8 cellular contexts compared by ENCODE assay signal in the genomic region with DNA sequence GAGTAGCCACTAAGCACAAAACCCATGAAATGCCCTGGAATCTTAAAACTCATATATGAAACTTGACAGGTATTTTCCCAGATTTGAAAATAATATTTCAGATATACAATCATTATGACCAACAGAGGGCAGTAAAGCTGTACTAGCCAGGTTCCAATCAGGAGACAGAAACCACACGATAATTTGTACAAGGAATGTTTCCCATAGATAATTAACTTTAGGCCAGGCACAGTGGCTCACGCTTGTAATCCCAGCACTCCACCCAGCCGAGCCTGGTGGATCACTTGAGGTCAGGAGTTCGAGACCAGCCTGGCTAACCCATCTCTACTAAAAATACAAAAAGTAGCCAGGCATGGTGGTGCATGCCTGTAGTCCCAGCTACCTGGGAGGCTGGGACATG. TPM values are rescaled to one million over a fixed set of nuclear protein-coding genes. Genes with fewer than 3 reads are reported as not detected.
A peak's percentile ranks its signal among the peaks of the same experiment; 100 is the strongest.
DNase-seq lines count a peak whose midpoint lies in the region; ATAC-seq and TF ChIP-seq lines count a peak whose summit lies in the region.

No MANE protein-coding gene starts in this region.

- POLR2A ChIA-PET in BJ (lab: Charles Lee): no interaction called here

- ATAC-seq in RWPE2 (ENCODE audit: low read depth) (no peak), GM19324 (IDR thresholded peaks at IDR 0.05; ENCODE audit: low FRiP score, unreplicated experiment) (no peak)

- intact Hi-C loops in activated T-helper 1 cell treated with anti-CD3 and anti-CD28 coated beads, Interleukin-12 subunit alpha, Interleukin-12 subunit beta, Interleukin-2, Interleukin-4 antibody, amounts not matched to agents 30 ng/mL and 10 ng/mL and 1 ng/mL, durations not matched to agents 14 hours and 24 hours and 36 hours (cut with micrococcal nuclease): no loop called here
- intact Hi-C loops in activated CD4-positive, alpha-beta T cell treated with anti-CD3 and anti-CD28 coated beads, Interleukin-2, amount 10 ng/mL, durations not matched to agents 24 days and 14 days (cut with micrococcal nuclease): loop anchor here (1.0 kb wide), 1 partner anchor 40 kb away; no protein-coding TSS in a partner anchor

- peaks cover 4% of the 10 kb centered on the region for H3K9me3 Mint-ChIP-seq in activated T-helper 1 cell treated with anti-CD3 and anti-CD28 coated beads, Interleukin-12 subunit alpha, Interleukin-12 subunit beta, Interleukin-2, Interleukin-4 antibody, amounts not matched to agents 30 ng/mL and 10 ng/mL and 1 ng/mL, durations not matched to agents 14 hours and 24 hours and 36 hours
- H3K9me3 Mint-ChIP-seq in activated CD4-positive, alpha-beta T cell treated with anti-CD3 and anti-CD28 coated beads, Interleukin-2, amount 10 ng/mL, durations not matched to agents 24 days and 14 days: no peaks in the 10 kb centered on the region

- H3K4me3 ChIP-seq in BJ (ENCODE audit: low read depth, low read length): no peak overlapping the region
- no peak overlapping the region for H3K4me3 ChIP-seq in RWPE2 (ENCODE audit: severe bottlenecking)

- no peaks in the 10 kb centered on the region for H3K4me1 ChIP-seq in RWPE2 (ENCODE audit: insufficient read depth, poor library complexity, severe bottlenecking)

- H3K4me3 Mint-ChIP-seq in activated T-helper 1 cell treated with anti-CD3 and anti-CD28 coated beads, Interleukin-12 subunit alpha, Interleukin-12 subunit beta, Interleukin-2, Interleukin-4 antibody, amounts not matched to agents 30 ng/mL and 10 ng/mL and 1 ng/mL, durations not matched to agents 14 hours and 24 hours and 36 hours: no peak overlapping the region
- H3K4me3 Mint-ChIP-seq in activated CD4-positive, alpha-beta T cell treated with anti-CD3 and anti-CD28 coated beads, Interleukin-2, amount 10 ng/mL, durations not matched to agents 24 days and 14 days: no peak overlapping the region

- H3K36me3 Mint-ChIP-seq in activated T-helper 1 cell treated with anti-CD3 and anti-CD28 coated beads, Interleukin-12 subunit alpha, Interleukin-12 subunit beta, Interleukin-2, Interleukin-4 antibody, amounts not matched to agents 30 ng/mL and 10 ng/mL and 1 ng/mL, durations not matched to agents 14 hours and 24 hours and 36 hours (ENCODE audit: low read depth): no peaks in the 10 kb centered on the region
- no peaks in the 10 kb centered on the region for H3K36me3 Mint-ChIP-seq in activated CD4-positive, alpha-beta T cell treated with anti-CD3 and anti-CD28 coated beads, Interleukin-2, amount 10 ng/mL, durations not matched to agents 24 days and 14 days (ENCODE audit: low read depth)

- H3K27ac ChIP-seq in RWPE2 (ENCODE audit: poor library complexity, severe bottlenecking): no peak overlapping the region

- peaks cover 8% of the 10 kb centered on the region for H3K27me3 Mint-ChIP-seq in activated T-helper 1 cell treated with anti-CD3 and anti-CD28 coated beads, Interleukin-12 subunit alpha, Interleukin-12 subunit beta, Interleukin-2, Interleukin-4 antibody, amounts not matched to agents 30 ng/mL and 10 ng/mL and 1 ng/mL, durations not matched to agents 14 hours and 24 hours and 36 hours (ENCODE audit: insufficient read depth)
- H3K27me3 Mint-ChIP-seq in activated CD4-positive, alpha-beta T cell treated with anti-CD3 and anti-CD28 coated beads, Interleukin-2, amount 10 ng/mL, durations not matched to agents 24 days and 14 days: peaks cover 4% of the 10 kb centered on the region

- H3K4me1 Mint-ChIP-seq in activated T-helper 1 cell treated with anti-CD3 and anti-CD28 coated beads, Interleukin-12 subunit alpha, Interleukin-12 subunit beta, Interleukin-2, Interleukin-4 antibody, amounts not matched to agents 30 ng/mL and 10 ng/mL and 1 ng/mL, durations not matched to agents 14 hours and 24 hours and 36 hours (ENCODE audit: low read depth): peaks cover 9% of the 10 kb centered on the region
- peaks cover 14% of the 10 kb centered on the region for H3K4me1 Mint-ChIP-seq in activated CD4-positive, alpha-beta T cell treated with anti-CD3 and anti-CD28 coated beads, Interleukin-2, amount 10 ng/mL, durations not matched to agents 24 days and 14 days

- peak; percentile 41 for TF ChIP-seq CTCF in BJ (IDR thresholded peaks at IDR 0.05; ENCODE audit: insufficient read depth, low read depth, low read length)
- TF ChIP-seq CTCF in RWPE2 (IDR thresholded peaks at IDR 0.05; ENCODE audit: poor library complexity, severe bottlenecking): peak; percentile 42

- CTCF ChIA-PET in BJ (lab: Yijun Ruan, JAX): interaction anchor here (0.7 to 2.9 kb wide), 14 partner anchors 9 to 472 kb away, joined by 3 to 21 read pairs (median 4); no protein-coding TSS in a partner anchor

- H3K27ac Mint-ChIP-seq in activated T-helper 1 cell treated with anti-CD3 and anti-CD28 coated beads, Interleukin-12 subunit alpha, Interleukin-12 subunit beta, Interleukin-2, Interleukin-4 antibody, amounts not matched to agents 30 ng/mL and 10 ng/mL and 1 ng/mL, durations not matched to agents 14 hours and 24 hours and 36 hours: no peak overlapping the region
- no peak overlapping the region for H3K27ac Mint-ChIP-seq in activated CD4-positive, alpha-beta T cell treated with anti-CD3 and anti-CD28 coated beads, Interleukin-2, amount 10 ng/mL, durations not matched to agents 24 days and 14 days

- DNase-seq in BJ (ENCODE audit: low read depth) (no peak), HCEC 1CT (peak; percentile 27), RWPE2 (ENCODE audit: low spot score) (no peak), inferior parietal cortex (ENCODE audit: extremely low spot score) (peak; percentile 4), NCI-H187 treated with DMSO at 0.1 percent for 48 hours (lab: John Stamatoyannopoulos, UW) (no peak)
- DNase-seq in activated T-helper 1 cell treated with anti-CD3 and anti-CD28 coated beads, Interleukin-12 subunit alpha, Interleukin-12 subunit beta, Interleukin-2, Interleukin-4 antibody, amounts not matched to agents 30 ng/mL and 10 ng/mL and 1 ng/mL, durations not matched to agents 14 hours and 24 hours and 36 hours (ENCODE audit: low spot score): no peak
- no peak for DNase-seq in activated CD4-positive, alpha-beta T cell treated with anti-CD3 and anti-CD28 coated beads, Interleukin-2, amount 10 ng/mL, durations not matched to agents 24 days and 14 days

- no peaks in the 10 kb centered on the region for H3K36me3 ChIP-seq in BJ (ENCODE audit: control insufficient read depth, insufficient read depth, low read length)
- no peaks in the 10 kb centered on the region for H3K36me3 ChIP-seq in RWPE2 (ENCODE audit: low read depth)

- H3K27me3 ChIP-seq in BJ (ENCODE audit: control insufficient read depth, insufficient read depth, low read length) (no peaks in the 10 kb centered on the region), RWPE2 (ENCODE audit: insufficient read depth, poor library complexity, severe bottlenecking) (no peaks in the 10 kb centered on the region)

- H3K9me3 ChIP-seq in RWPE2 (ENCODE audit: severe bottlenecking): peaks cover 2% of the 10 kb centered on the region

RNA-seq across cellular contexts. Expression of gene NUB1, which starts 31.0 kb away (rescaled TPM):
- polyA plus RNA-seq in BJ (2011; rRNA removed): 44.5 and 46.3 TPM in 2 replicates
- polyA minus RNA-seq in BJ (2011; rRNA and poly(A)+ RNA removed): 27.2 and 27.7 TPM in 2 replicates
- total RNA-seq in activated T-helper 1 cell treated with anti-CD3 and anti-CD28 coated beads, Interleukin-12 subunit alpha, Interleukin-12 subunit beta, Interleukin-2, Interleukin-4 antibody, amounts not matched to agents 30 ng/mL and 10 ng/mL and 1 ng/mL, durations not matched to agents 14 hours and 24 hours and 36 hours: 40.3 and 41.2 TPM in 2 replicates
- 36.5 and 40.4 TPM in 2 replicates for total RNA-seq in activated CD4-positive, alpha-beta T cell treated with anti-CD3 and anti-CD28 coated beads, Interleukin-2, amount 10 ng/mL, durations not matched to agents 24 days and 14 days

Comparison
In these comparisons a context has a peak if more than half of its experiments do, and no peak if none do; other contexts are left out.
1. DNase-seq: peak in HCEC 1CT (single experiment) and inferior parietal cortex (single experiment); none in BJ (single experiment), RWPE2 (single experiment), activated T-helper 1 cell treated with anti-CD3 and anti-CD28 coated beads, Interleukin-12 subunit alpha, Interleukin-12 subunit beta, Interleukin-2, Interleukin-4 antibody, amounts not matched to agents 30 ng/mL and 10 ng/mL and 1 ng/mL, durations not matched to agents 14 hours and 24 hours and 36 hours (single experiment), activated CD4-positive, alpha-beta T cell treated with anti-CD3 and anti-CD28 coated beads, Interleukin-2, amount 10 ng/mL, durations not matched to agents 24 days and 14 days (single experiment) and NCI-H187 treated with DMSO at 0.1 percent for 48 hours (single experiment).